Comparison of ENCODE assay signal across 19 cellular contexts in the genomic region with DNA sequence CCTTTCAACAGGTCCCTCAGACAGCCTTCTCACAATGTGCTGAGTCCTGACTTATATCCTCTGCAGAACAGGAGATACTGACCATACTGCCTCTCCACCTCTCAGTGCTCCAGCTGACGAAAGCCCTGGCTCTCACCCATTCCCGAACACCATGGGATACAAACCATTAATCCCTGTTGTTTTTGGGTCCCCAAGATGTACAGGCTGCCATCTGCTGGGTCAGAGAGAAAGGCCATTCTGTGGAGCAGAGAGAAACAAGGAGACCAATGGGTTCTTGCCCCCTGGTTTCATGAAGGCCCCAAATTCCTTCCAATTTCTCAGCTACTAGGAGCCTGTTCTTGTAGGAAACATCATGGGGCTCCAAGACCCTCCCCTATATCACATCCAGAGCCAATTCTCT. TPM values are rescaled to one million over a fixed set of nuclear protein-coding genes. Genes with fewer than 3 reads are reported as not detected.
DNase-seq lines count a peak whose midpoint lies in the region; ATAC-seq and TF ChIP-seq lines count a peak whose summit lies in the region.
"Had no signal": no experiment of that assay in that cellular context is flagged by ENCODE, and none has a peak within 500 bp of the region (broad histone marks: within the 10 kb centered on the region; RNA-seq: fewer than 3 reads in every experiment).

No MANE protein-coding gene starts in this region.

- H3K9me3 ChIP-seq in WERI-Rb-1 (ENCODE audit: severe bottlenecking) (peaks cover 13% of the 10 kb centered on the region), sigmoid colon (peaks cover 0 to 3% (median under 1%) of the 10 kb centered on the region in 4 donors)

- intact Hi-C loops in Calu3 (cut with micrococcal nuclease; ENCODE audit: unreplicated experiment) = no loop called here
- intact Hi-C loops in sigmoid colon (cut with DNase I) = no loop called here

- TF ChIP-seq CTCF in Calu3 (IDR thresholded peaks at IDR 0.05; ENCODE audit: unreplicated experiment) (peak; percentile 12), WERI-Rb-1 (IDR thresholded peaks at IDR 0.05; ENCODE audit: low read depth, low read length) (peak; percentile 44), endothelial cell (IDR thresholded peaks at IDR 0.05; ENCODE audit: unreplicated experiment) (no peak), sigmoid colon (IDR thresholded peaks at IDR 0.05) (no peak)

- no peaks in the 10 kb centered on the region for H3K36me3 ChIP-seq in WERI-Rb-1
- no peaks in the 10 kb centered on the region for H3K36me3 ChIP-seq in sigmoid colon

- H3K4me1 Mint-ChIP-seq in Calu3 (ENCODE audit: low read depth, unreplicated experiment) (peaks cover 11% of the 10 kb centered on the region), endothelial cell (ENCODE audit: unreplicated experiment) (no peaks in the 10 kb centered on the region)
- H3K4me1 Mint-ChIP-seq: CD4-positive, alpha-beta memory T cell had no signal

- H3K27me3 ChIP-seq in WERI-Rb-1 (ENCODE audit: insufficient read depth, low read depth, severe bottlenecking) = no peaks in the 10 kb centered on the region
- peaks cover 8 to 43% (median 23%) of the 10 kb centered on the region in 3 donors for H3K27me3 ChIP-seq in sigmoid colon

- no peak overlapping the region for H3K4me3 Mint-ChIP-seq in Calu3 (ENCODE audit: low read depth, unreplicated experiment)
- peak overlapping the region; percentile 51 for H3K4me3 Mint-ChIP-seq in endothelial cell (ENCODE audit: unreplicated experiment)

- 89 to 96% methylated on average over 2 of the region's 2 CpGs for WGBS in sigmoid colon, 2 donors

- BruUV-seq in Calu3 (replicated peaks; lab: Mats Ljungman, UMichigan) = no TSS peak

- H3K27ac ChIP-seq in WERI-Rb-1 (no peak overlapping the region), sigmoid colon (no peak overlapping the region)
- H3K27ac ChIP-seq: A549, GM23248 had no signal

- H3K4me3 ChIP-seq in WERI-Rb-1 (ENCODE audit: low read depth, low read length) = no peak overlapping the region
- H3K4me3 ChIP-seq in sigmoid colon = no peak overlapping the region
- H3K4me3 ChIP-seq: A549, GM23248 had no signal

- DNase-seq in Calu3 (no peak), WERI-Rb-1 (no peak), endothelial cell (ENCODE audit: low spot score) (no peak), sigmoid colon (peak; percentile 1), NCI-H2196 treated with DMSO at 0.1 percent for 48 hours (lab: John Stamatoyannopoulos, UW; ENCODE audit: unreplicated experiment) (no peak), NCI-H510A (lab: John Stamatoyannopoulos, UW) (no peak)
- DNase-seq in activated naive CD4-positive, alpha-beta T cell (lab: John Stamatoyannopoulos, UW) = no peak
- DNase-seq: 8988T; C1 segment of cervical spinal cord; CD4-positive, alpha-beta memory T cell; COR-L47; DMS153; DND-41; GM23248; H7; HCEC 1CT had no signal

- ATAC-seq in HG03159 (IDR thresholded peaks at IDR 0.05; ENCODE audit: unreplicated experiment) = no peak
- ATAC-seq: A549 had no signal

- H3K27ac Mint-ChIP-seq in Calu3 (ENCODE audit: unreplicated experiment) (no peak overlapping the region), endothelial cell (ENCODE audit: unreplicated experiment) (no peak overlapping the region)
- H3K27ac Mint-ChIP-seq: CD4-positive, alpha-beta memory T cell had no signal

- no peaks in the 10 kb centered on the region for H3K4me1 ChIP-seq in sigmoid colon
- H3K4me1 ChIP-seq: A549 had no signal

- TF ChIP-seq POLR2A in sigmoid colon (IDR thresholded peaks at IDR 0.05) = no peak

- CTCF ChIA-PET in Calu3 (lab: Charles Lee) = no interaction called here

- no peaks in the 10 kb centered on the region for H3K27me3 Mint-ChIP-seq in Calu3 (ENCODE audit: unreplicated experiment)
- peaks cover 7% of the 10 kb centered on the region for H3K27me3 Mint-ChIP-seq in endothelial cell (ENCODE audit: unreplicated experiment)

- H3K36me3 Mint-ChIP-seq in Calu3 (ENCODE audit: insufficient read depth, unreplicated experiment) (peaks cover 5% of the 10 kb centered on the region), endothelial cell (ENCODE audit: low read depth, unreplicated experiment) (peaks cover 10% of the 10 kb centered on the region)

- H3K9me3 Mint-ChIP-seq in Calu3 (ENCODE audit: low read depth, unreplicated experiment) (no peaks in the 10 kb centered on the region), endothelial cell (ENCODE audit: unreplicated experiment) (no peaks in the 10 kb centered on the region)

- no peak for TF ChIP-seq EP300 in sigmoid colon (IDR thresholded peaks at IDR 0.05)

RNA-seq across cellular contexts. Expression of a gene that starts 3.0 kb away (rescaled TPM):
- total RNA-seq in Calu3 (2022) (3.2 and 9.3 TPM in 2 replicates), endothelial cell (ENCODE audit: unreplicated experiment) (0.80 TPM), sigmoid colon (1 to 10 TPM in 1 of 4 donors, under 1 TPM in 1, not detected in 2; 0.36 to 1.9 TPM)
- polyA plus RNA-seq in sigmoid colon = 100 to 1,000 TPM in 1 of 3 donors, 10 to 100 TPM in 2; 19.9 to 123 (median 33.0) TPM
- total RNA-seq: CD4-positive, alpha-beta memory T cell; GM23248 had no signal
- polyA plus RNA-seq: A549; CD4-positive, alpha-beta memory T cell; GM23248 had no signal

RNA-seq across cellular contexts. Expression of a gene that starts 31.3 kb away (rescaled TPM):
- total RNA-seq in Calu3 (2022) (122 and 136 TPM in 2 replicates), endothelial cell (ENCODE audit: unreplicated experiment) (16.0 TPM), sigmoid colon (1 to 10 TPM in 3 of 4 donors, under 1 TPM in 1; 0.82 to 5.2 (median 3.0) TPM)
- 10 to 100 TPM in 1 of 3 donors, 1 to 10 TPM in 2; 2.4 to 37.0 (median 9.0) TPM for polyA plus RNA-seq in sigmoid colon

RNA-seq across cellular contexts. Expression of a gene that starts 44.8 kb away (rescaled TPM):
- not detected in 2 replicates for total RNA-seq in Calu3 (2022)
- not detected for total RNA-seq in endothelial cell (ENCODE audit: unreplicated experiment)
- total RNA-seq in sigmoid colon = under 1 TPM in 1 of 4 donors, not detected in 3; 0.28 TPM
- polyA plus RNA-seq in sigmoid colon = 100 to 1,000 TPM in 2 of 3 donors, 10 to 100 TPM in 1; 57.9 to 385 (median 289) TPM
- total RNA-seq: CD4-positive, alpha-beta memory T cell; GM23248 had no signal
- polyA plus RNA-seq: A549; BJ; CD4-positive, alpha-beta memory T cell; GM23248 had no signal

Comparison
In these comparisons a context has a peak if more than half of its experiments do, and no peak if none do; other contexts are left out.
1. CTCF ChIP-seq: peak in Calu3 (single experiment) and WERI-Rb-1 (single experiment); none in endothelial cell (single experiment) and sigmoid colon (0 of 4).